ENCODE assay signal across 9 cellular contexts in genomic region chr2:60317831-60318230, GRCh38.
DNase-seq lines count a peak whose midpoint lies in the region; ATAC-seq and TF ChIP-seq lines count a peak whose summit lies in the region.
"Had no signal": no experiment of that assay in that cellular context is flagged by ENCODE, and none has a peak within 500 bp of the region (broad histone marks: within the 10 kb centered on the region; RNA-seq: fewer than 3 reads in every experiment).

No MANE protein-coding gene starts in this region.

- H3K4me3 ChIP-seq in breast epithelium, result no peak overlapping the region

- no peaks in the 10 kb centered on the region for H3K4me1 ChIP-seq in breast epithelium

- TF ChIP-seq CTCF in GM13977 (IDR thresholded peaks at IDR 0.05; ENCODE audit: extremely low read depth, insufficient read depth, missing control alignments) (no peak), activated B cell treated with CpG ODN at 0.5 μM for 24 hours (IDR thresholded peaks at IDR 0.05) (no peak), breast epithelium (IDR thresholded peaks at IDR 0.05) (no peak)

- in situ Hi-C loops in GM13977 (cut with MboI; ENCODE audit: low pct_unique_long_range_greater_than_20kb, low sequenced_read_pairs, unreplicated experiment), result no loop called here

- no peaks in the 10 kb centered on the region for H3K9me3 ChIP-seq in breast epithelium

- TF ChIP-seq POLR2A in breast epithelium (IDR thresholded peaks at IDR 0.05), result no peak

- intact Hi-C loops in activated B cell treated with CpG ODN at 0.5 μM for 24 hours (cut with micrococcal nuclease) (loop anchor here (1.0 to 2.0 kb wide), 4 partner anchors 9 to 233 kb away; no protein-coding TSS in a partner anchor), posterior cingulate gyrus (cut with DNase I) (no loop called here), breast epithelium (cut with DNase I; ENCODE audit: low total_unique reads) (no loop called here)

- POLR2A ChIA-PET in activated B cell treated with CpG ODN at 0.5 μM for 24 hours (lab: Charles Lee), result interaction anchor here (0.7 to 2.5 kb wide), 5 partner anchors 33 to 238 kb away, joined by 3 to 11 read pairs (median 5); no protein-coding TSS in a partner anchor

- H3K27me3 ChIP-seq in breast epithelium, result no peaks in the 10 kb centered on the region

- H3K27ac ChIP-seq in breast epithelium, result no peak overlapping the region

- H3K4me1 Mint-ChIP-seq in activated B cell treated with CpG ODN at 0.5 μM for 24 hours, result peaks cover 82% of the 10 kb centered on the region

- DNase-seq in GM13977 (ENCODE audit: low spot score) (peak; percentile 48), activated B cell treated with CpG ODN at 0.5 μM for 24 hours (no peak), NCI-H146 treated with DMSO at 0.1 percent for 48 hours (lab: John Stamatoyannopoulos, UW; ENCODE audit: unreplicated experiment) (no peak), posterior cingulate gyrus (no peak), breast epithelium (ENCODE audit: low spot score in 2 of 2) (no peak)
- DNase-seq: CD4-positive, CD25-positive, alpha-beta regulatory T cell had no signal

- H3K27me3 Mint-ChIP-seq in activated B cell treated with CpG ODN at 0.5 μM for 24 hours, result no peaks in the 10 kb centered on the region
- H3K27me3 Mint-ChIP-seq: CD4-positive, CD25-positive, alpha-beta regulatory T cell had no signal

- CTCF ChIA-PET in activated B cell treated with CpG ODN at 0.5 μM for 24 hours (lab: Charles Lee), result interaction anchor here (1.0 kb wide), 1 partner anchor 232 kb away, joined by 3 read pairs; no protein-coding TSS in a partner anchor

- H3K36me3 ChIP-seq in breast epithelium, result no peaks in the 10 kb centered on the region

- H3K27ac Mint-ChIP-seq in activated B cell treated with CpG ODN at 0.5 μM for 24 hours, result peak overlapping the region; percentile 82
- H3K27ac Mint-ChIP-seq: CD4-positive, CD25-positive, alpha-beta regulatory T cell had no signal

- peak overlapping the region; percentile 59 for H3K4me3 Mint-ChIP-seq in activated B cell treated with CpG ODN at 0.5 μM for 24 hours
- H3K4me3 Mint-ChIP-seq: CD4-positive, CD25-positive, alpha-beta regulatory T cell had no signal

- peak; percentile 86 for ATAC-seq in GM21360 (IDR thresholded peaks at IDR 0.05; ENCODE audit: unreplicated experiment)
- ATAC-seq in HG03103 (IDR thresholded peaks at IDR 0.05; ENCODE audit: low read depth, unreplicated experiment), result peak; percentile 81
- ATAC-seq in activated B cell treated with CpG ODN at 0.5 μM for 24 hours (ENCODE audit: low read depth), result peak; percentile 85
- no peak for ATAC-seq in activated CD4-positive, CD25-positive, alpha-beta regulatory T cell treated with anti-CD3 and anti-CD28 coated beads, Interleukin-2, amount 50 U/mL, for 24 hours

- no peaks in the 10 kb centered on the region for H3K9me3 Mint-ChIP-seq in activated B cell treated with CpG ODN at 0.5 μM for 24 hours

- H3K36me3 Mint-ChIP-seq in activated B cell treated with CpG ODN at 0.5 μM for 24 hours (ENCODE audit: low read depth), result no peaks in the 10 kb centered on the region
- H3K36me3 Mint-ChIP-seq: CD4-positive, CD25-positive, alpha-beta regulatory T cell had no signal

Comparison
In these comparisons a context has a peak if more than half of its experiments do, and no peak if none do; other contexts are left out.
1. ATAC-seq: peak in GM21360 (single experiment), HG03103 (single experiment) and activated B cell treated with CpG ODN at 0.5 μM for 24 hours (single experiment); none in activated CD4-positive, CD25-positive, alpha-beta regulatory T cell treated with anti-CD3 and anti-CD28 coated beads, Interleukin-2, amount 50 U/mL, for 24 hours (0 of 2).